9 cellular contexts compared by ENCODE assay signal in genomic region chr4:118265312-118266144, GRCh38.
DNase-seq lines count a peak whose midpoint lies in the region; ATAC-seq and TF ChIP-seq lines count a peak whose summit lies in the region.
"Had no signal": no experiment of that assay in that cellular context is flagged by ENCODE, and none has a peak within 500 bp of the region (broad histone marks: within the 10 kb centered on the region; RNA-seq: fewer than 3 reads in every experiment).

No MANE protein-coding gene starts in this region.

- H3K36me3 ChIP-seq in gastroesophageal sphincter = no peaks in the 10 kb centered on the region
- H3K36me3 ChIP-seq in mesendoderm (ENCODE audit: control insufficient read depth, insufficient read depth, low read length) = no peaks in the 10 kb centered on the region

- no peak overlapping the region for H3K9ac ChIP-seq in mesendoderm (ENCODE audit: low read length)

- H3K79me2 ChIP-seq in mesendoderm (ENCODE audit: control insufficient read depth, insufficient read depth, low read length) = no peaks in the 10 kb centered on the region

- H3K27ac Mint-ChIP-seq in activated CD4-positive, alpha-beta memory T cell treated with anti-CD3 and anti-CD28 coated beads, Interleukin-2, amount 10 ng/mL, durations not matched to agents 7 days and 5 days = no peak overlapping the region
- H3K27ac Mint-ChIP-seq: nephron had no signal

- WGBS in gastroesophageal sphincter (ENCODE audit: low coverage in 1 of 2), 2 donors = 30% methylated on average over 4 of the region's 64 CpGs; no CpG with 5 or more reads in 1 of the 2 donors
- no CpG with 5 or more reads among the region's 64 CpGs for WGBS in mesendoderm (ENCODE audit: extremely low coverage, insufficient coverage, low lambda C conversion rate)

- no peak overlapping the region for H3K27ac ChIP-seq in gastroesophageal sphincter
- H3K27ac ChIP-seq in mesendoderm (ENCODE audit: low read depth, low read length) = no peak overlapping the region

- TF ChIP-seq EP300 in gastroesophageal sphincter (IDR thresholded peaks at IDR 0.05) = no peak

- no peaks in the 10 kb centered on the region for H3K9me3 ChIP-seq in gastroesophageal sphincter

- H3K79me1 ChIP-seq in mesendoderm (ENCODE audit: low read length) = no peaks in the 10 kb centered on the region

- peak; percentile 34 for ATAC-seq in gastroesophageal sphincter
- no peak for ATAC-seq in GM19035 (IDR thresholded peaks at IDR 0.05; ENCODE audit: unreplicated experiment)
- no peak for ATAC-seq in HG03571 (IDR thresholded peaks at IDR 0.05; ENCODE audit: unreplicated experiment)

- no peak overlapping the region for H2BK5ac ChIP-seq in mesendoderm (ENCODE audit: low read length)

- H3K4me3 Mint-ChIP-seq in activated CD4-positive, alpha-beta memory T cell treated with anti-CD3 and anti-CD28 coated beads, Interleukin-2, amount 10 ng/mL, durations not matched to agents 7 days and 5 days = peak overlapping the region; percentile 47
- H3K4me3 Mint-ChIP-seq: nephron had no signal

- no peak overlapping the region for H3K56ac ChIP-seq in mesendoderm (ENCODE audit: low read length)

- POLR2A ChIA-PET in activated CD4-positive, alpha-beta memory T cell treated with anti-CD3 and anti-CD28 coated beads, Interleukin-2, amount 10 ng/mL, durations not matched to agents 7 days and 5 days (lab: Charles Lee) = interaction anchor here (1.2 kb wide), 1 partner anchor 12 kb away, joined by 8 read pairs; no protein-coding TSS in a partner anchor

- peak overlapping the region; percentile 28 to 53 for H3K4me3 ChIP-seq in gastroesophageal sphincter
- H3K4me3 ChIP-seq in retinal pigment epithelial cell (ENCODE audit: low read length) = peak overlapping the region; percentile 50
- no peak overlapping the region for H3K4me3 ChIP-seq in mesendoderm (ENCODE audit: low read length)

- H2BK120ac ChIP-seq in mesendoderm (ENCODE audit: low read depth, low read length) = no peak overlapping the region

- no peaks in the 10 kb centered on the region for H3K9me3 Mint-ChIP-seq in activated CD4-positive, alpha-beta memory T cell treated with anti-CD3 and anti-CD28 coated beads, Interleukin-2, amount 10 ng/mL, durations not matched to agents 7 days and 5 days
- H3K9me3 Mint-ChIP-seq: nephron had no signal

- H3K36me3 Mint-ChIP-seq in activated CD4-positive, alpha-beta memory T cell treated with anti-CD3 and anti-CD28 coated beads, Interleukin-2, amount 10 ng/mL, durations not matched to agents 7 days and 5 days (ENCODE audit: low read depth) = no peaks in the 10 kb centered on the region

- no peak for TF ChIP-seq POLR2A in gastroesophageal sphincter (IDR thresholded peaks at IDR 0.05)

- TF ChIP-seq CTCF in gastroesophageal sphincter (IDR thresholded peaks at IDR 0.05) (no peak), retinal pigment epithelial cell (conservative IDR thresholded peaks at IDR 0.05; ENCODE audit: low read depth, low read length) (no peak)

- no peak overlapping the region for H4K5ac ChIP-seq in mesendoderm (ENCODE audit: low read length)

- no peak overlapping the region for H4K8ac ChIP-seq in mesendoderm (ENCODE audit: low read depth, low read length)

- H3K4me1 ChIP-seq in gastroesophageal sphincter (peaks cover 0 to 9% (median 0%) of the 10 kb centered on the region in 3 donors), mesendoderm (ENCODE audit: control insufficient read depth, low read depth, low read length) (no peaks in the 10 kb centered on the region)

- DNase-seq in NCI-H2171 treated with DMSO at 0.1 percent for 48 hours (lab: John Stamatoyannopoulos, UW) (peak; percentile 30), NCI-H2171 (lab: John Stamatoyannopoulos, UW) (no peak), retinal pigment epithelial cell (ENCODE audit: low read depth) (no peak), mesendoderm (no peak)
- peak; percentile 20 for DNase-seq in activated CD4-positive, alpha-beta memory T cell treated with anti-CD3 and anti-CD28 coated beads, Interleukin-2, amount 10 ng/mL, durations not matched to agents 7 days and 5 days

- H3K27me3 Mint-ChIP-seq in activated CD4-positive, alpha-beta memory T cell treated with anti-CD3 and anti-CD28 coated beads, Interleukin-2, amount 10 ng/mL, durations not matched to agents 7 days and 5 days = peaks cover 17% of the 10 kb centered on the region

- no peak overlapping the region for H2AK5ac ChIP-seq in mesendoderm (ENCODE audit: low read length)

- no peak overlapping the region for H3K4me2 ChIP-seq in mesendoderm (ENCODE audit: low read length)

- H3K4ac ChIP-seq in mesendoderm (ENCODE audit: low read depth, low read length) = no peak overlapping the region

- no peak overlapping the region for H2BK15ac ChIP-seq in mesendoderm (replicated peaks; ENCODE audit: low read depth)

- no peak overlapping the region for H3K23ac ChIP-seq in mesendoderm (ENCODE audit: low read length)

- no peak overlapping the region for H3K18ac ChIP-seq in mesendoderm (ENCODE audit: low read length)

- peaks cover under 1% of the 10 kb centered on the region for H3K4me1 Mint-ChIP-seq in activated CD4-positive, alpha-beta memory T cell treated with anti-CD3 and anti-CD28 coated beads, Interleukin-2, amount 10 ng/mL, durations not matched to agents 7 days and 5 days
- H3K4me1 Mint-ChIP-seq: nephron had no signal

- CTCF ChIA-PET in activated CD4-positive, alpha-beta memory T cell treated with anti-CD3 and anti-CD28 coated beads, Interleukin-2, amount 10 ng/mL, durations not matched to agents 7 days and 5 days (lab: Charles Lee) = interaction anchor here (1.5 kb wide), 1 partner anchor 9 kb away, joined by 4 read pairs; no protein-coding TSS in a partner anchor

- H3K27me3 ChIP-seq in gastroesophageal sphincter (peaks cover 22% of the 10 kb centered on the region), mesendoderm (ENCODE audit: insufficient read depth, low read length, poor library complexity) (no peaks in the 10 kb centered on the region)

Comparison
In these comparisons a context has a peak if more than half of its experiments do, and no peak if none do; other contexts are left out.
1. DNase-seq: peak in NCI-H2171 treated with DMSO at 0.1 percent for 48 hours (single experiment) and activated CD4-positive, alpha-beta memory T cell treated with anti-CD3 and anti-CD28 coated beads, Interleukin-2, amount 10 ng/mL, durations not matched to agents 7 days and 5 days (single experiment); none in NCI-H2171 (single experiment), retinal pigment epithelial cell (single experiment) and mesendoderm (single experiment).